Comparison of ENCODE assay signal across 29 cellular contexts in genomic region chr1:201690528-201690927, GRCh38.
DNase-seq lines count a peak whose midpoint lies in the region; ATAC-seq, FAIRE-seq and TF ChIP-seq lines count a peak whose summit lies in the region.
"Had no signal": no experiment of that assay in that cellular context is flagged by ENCODE, and none has a peak within 500 bp of the region (broad histone marks: within the 10 kb centered on the region; RNA-seq: fewer than 3 reads in every experiment).

No MANE protein-coding gene starts in this region.

- no peak for ATAC-seq in K562
- ATAC-seq in left colon, result no peak
- no peak for ATAC-seq in effector memory CD8-positive, alpha-beta T cell (replicated peaks)
- ATAC-seq in HG02852 (IDR thresholded peaks at IDR 0.05; ENCODE audit: unreplicated experiment), result no peak
- ATAC-seq: GM12878 had no signal

- H3K79me2 ChIP-seq in K562 (ENCODE audit: control insufficient read depth, insufficient read depth, low read length) (no peaks in the 10 kb centered on the region), osteoblast (ENCODE audit: insufficient read depth, low read length) (peaks cover 97% of the 10 kb centered on the region)

- no peak overlapping the region for H3K4me3 Mint-ChIP-seq in brain
- peak overlapping the region; percentile 31 for H3K4me3 Mint-ChIP-seq in endothelial cell (ENCODE audit: unreplicated experiment)
- no peak overlapping the region for H3K4me3 Mint-ChIP-seq in effector memory CD8-positive, alpha-beta T cell
- H3K4me3 Mint-ChIP-seq: CD14-positive monocyte; CD4-positive, alpha-beta memory T cell; CD8-positive, alpha-beta memory T cell had no signal

- H3K4me1 Mint-ChIP-seq in brain (peaks cover 41% of the 10 kb centered on the region), endothelial cell (ENCODE audit: unreplicated experiment) (peaks cover 17% of the 10 kb centered on the region)
- H3K4me1 Mint-ChIP-seq in effector memory CD8-positive, alpha-beta T cell (ENCODE audit: low read depth in 2 of 2), result no peaks in the 10 kb centered on the region
- H3K4me1 Mint-ChIP-seq: CD4-positive, alpha-beta memory T cell; CD4-positive, CD25-positive, alpha-beta regulatory T cell; CD8-positive, alpha-beta memory T cell had no signal

- H3K36me3 ChIP-seq in K562 (ENCODE audit: control insufficient read depth, insufficient read depth, low read length) (no peaks in the 10 kb centered on the region), osteoblast (ENCODE audit: insufficient read depth, low read length) (peaks cover 11% of the 10 kb centered on the region), brain microvascular endothelial cell (replicated peaks) (peaks cover 31% of the 10 kb centered on the region)
- H3K36me3 ChIP-seq: BE2C had no signal

- CTCF ChIA-PET in K562 (lab: Yijun Ruan, JAX; ENCODE audit: low intra/inter-chr PET ratio), result no interaction called here

- H3K9me3 ChIP-seq in K562 (replicated peaks; ENCODE audit: control insufficient read depth, insufficient read depth, low read depth, low read length) (no peaks in the 10 kb centered on the region), osteoblast (ENCODE audit: low read depth, low read length) (no peaks in the 10 kb centered on the region)
- H3K9me3 ChIP-seq: BE2C, BLaER1 had no signal

- H3K27me3 Mint-ChIP-seq in brain (peaks cover 2% of the 10 kb centered on the region), endothelial cell (ENCODE audit: unreplicated experiment) (peaks cover 2% of the 10 kb centered on the region)
- H3K27me3 Mint-ChIP-seq in effector memory CD8-positive, alpha-beta T cell, result peaks cover 15 to 16% of the 10 kb centered on the region in 2 donors
- H3K27me3 Mint-ChIP-seq: CD4-positive, CD25-positive, alpha-beta regulatory T cell had no signal

- H3K27ac Mint-ChIP-seq in brain (peak overlapping the region in 3 of 5 experiments; percentile 6 to 48 (median 46)), endothelial cell (ENCODE audit: unreplicated experiment) (no peak overlapping the region)
- no peak overlapping the region for H3K27ac Mint-ChIP-seq in effector memory CD8-positive, alpha-beta T cell
- H3K27ac Mint-ChIP-seq: CD4-positive, CD25-positive, alpha-beta regulatory T cell; CD8-positive, alpha-beta memory T cell had no signal

- DNase-seq in K562 (ENCODE audit: extremely low read depth in 1 of 4, low spot score in 3 of 4), result no peak
- no peak for DNase-seq in endothelial cell (ENCODE audit: low spot score)
- DNase-seq in osteoblast (ENCODE audit: insufficient read length, low spot score, missing footprints), result peak; percentile 51
- no peak for DNase-seq in left colon
- DNase-seq in brain microvascular endothelial cell, result no peak
- DNase-seq in effector memory CD8-positive, alpha-beta T cell, result no peak
- DNase-seq: 8988T; ACHN; BE2C; C1 segment of cervical spinal cord; CD4-positive, alpha-beta memory T cell; CD4-positive, CD25-positive, alpha-beta regulatory T cell; CD8-positive, alpha-beta memory T cell; COR-L47; DMS 273 treated with DMSO at 0.1 percent for 48 hours; DMS153; DMS53; DMS79; DND-41; EL; GDM1 had no signal

- H3K27ac ChIP-seq in K562 (ENCODE audit: extremely low read depth, low read depth, low read length), result no peak overlapping the region
- no peak overlapping the region for H3K27ac ChIP-seq in osteoblast (ENCODE audit: low read depth, low read length)
- H3K27ac ChIP-seq in brain microvascular endothelial cell, result no peak overlapping the region
- H3K27ac ChIP-seq: BLaER1 had no signal

- no peak for TF ChIP-seq RAD21 in K562 (CRISPR knock-in tag; conservative IDR thresholded peaks at IDR 0.05 in 1 of 2, IDR thresholded peaks at IDR 0.05 in 1 of 2)

- H3K4me2 ChIP-seq in K562 (ENCODE audit: insufficient read depth, low read length), result no peak overlapping the region
- no peak overlapping the region for H3K4me2 ChIP-seq in osteoblast (ENCODE audit: insufficient read depth, low read length)
- H3K4me2 ChIP-seq: BLaER1 had no signal

- 0 out of 2 replicates have a peak, but pooled peaks cover 6% of the 10 kb centered on the region for H4K20me1 ChIP-seq in K562 (replicated peaks; ENCODE audit: control insufficient read depth, insufficient read depth, low read length)
- H4K20me1 ChIP-seq in osteoblast (ENCODE audit: insufficient read depth, low read length), result peaks cover 80% of the 10 kb centered on the region

- TF ChIP-seq CTCF in K562 (IDR thresholded peaks at IDR 0.05 in 2 of 3, conservative IDR thresholded peaks at IDR 0.05 in 1 of 3; ENCODE audit: insufficient read depth in 2 of 3, low read depth in 1 of 3, low read length in 3 of 3), result no peak
- no peak for TF ChIP-seq CTCF in brain (conservative IDR thresholded peaks at IDR 0.05)
- no peak for TF ChIP-seq CTCF in endothelial cell (IDR thresholded peaks at IDR 0.05; ENCODE audit: unreplicated experiment)
- no peak for TF ChIP-seq CTCF in osteoblast (IDR thresholded peaks at IDR 0.05; ENCODE audit: extremely low read depth, low read depth, low read length)
- TF ChIP-seq CTCF in brain microvascular endothelial cell (IDR thresholded peaks at IDR 0.05; ENCODE audit: low read depth, low read length, missing control alignments), result no peak

- FAIRE-seq in K562 (lab: Jason Lieb, UNC), result no peak
- FAIRE-seq: A204.1, GM12878, GM12892, GM18507 had no signal

- H3K4me3 ChIP-seq in K562 (no peak overlapping the region), osteoblast (ENCODE audit: insufficient read depth, low read length) (no peak overlapping the region), brain microvascular endothelial cell (ENCODE audit: low read depth, low read length) (no peak overlapping the region)
- H3K4me3 ChIP-seq: BLaER1, GM12878 had no signal

- H3K36me3 Mint-ChIP-seq in brain (no peaks in the 10 kb centered on the region), endothelial cell (ENCODE audit: low read depth, unreplicated experiment) (peaks cover 10% of the 10 kb centered on the region)
- H3K36me3 Mint-ChIP-seq in effector memory CD8-positive, alpha-beta T cell (ENCODE audit: insufficient read depth), result no peaks in the 10 kb centered on the region
- H3K36me3 Mint-ChIP-seq: CD14-positive monocyte; CD4-positive, alpha-beta memory T cell; CD4-positive, CD25-positive, alpha-beta regulatory T cell; CD8-positive, alpha-beta memory T cell had no signal

- WGBS in K562 (ENCODE audit: insufficient coverage, low coverage, missing lambda C conversion rate), result 26% methylated on average over 10 of the region's 10 CpGs

- H2AFZ ChIP-seq in K562 (ENCODE audit: low read depth, low read length), result no peak overlapping the region
- no peak overlapping the region for H2AFZ ChIP-seq in osteoblast (ENCODE audit: low read length)

- in situ Hi-C loops in K562 (cut with MboI) (no loop called here), brain microvascular endothelial cell (cut with HindIII; ENCODE audit: low pct_ligation_motif_present, low sequenced_read_pairs) (no loop called here)

- no TSS peak for BruUV-seq in K562 (replicated peaks; lab: Mats Ljungman, UMichigan)

- peaks cover 0 to 8% of the 10 kb centered on the region in 2 experiments; a peak in 3 of 5 replicates for H3K27me3 ChIP-seq in K562 (ENCODE audit: control insufficient read depth in 2 of 2, insufficient read depth in 2 of 2, low read length in 2 of 2)
- H3K27me3 ChIP-seq in osteoblast (ENCODE audit: insufficient read depth, low read length), result no peaks in the 10 kb centered on the region
- no peaks in the 10 kb centered on the region for H3K27me3 ChIP-seq in brain microvascular endothelial cell (replicated peaks)
- H3K27me3 ChIP-seq: BE2C, BLaER1 had no signal

- peaks cover 3% of the 10 kb centered on the region for H3K9me1 ChIP-seq in K562 (ENCODE audit: control insufficient read depth, insufficient read depth, low read length)

- intact Hi-C loops in K562 (cut with micrococcal nuclease), result no loop called here
- intact Hi-C loops in left colon (cut with DNase I, micrococcal nuclease), result no loop called here

- H3K4me1 ChIP-seq in K562 (replicated peaks in 1 of 2; ENCODE audit: control insufficient read depth in 2 of 2, insufficient read depth in 2 of 2, low read length in 2 of 2), result no peaks in the 10 kb centered on the region; a peak in 1 of 5 replicates
- H3K4me1 ChIP-seq in osteoblast (ENCODE audit: insufficient read depth, low read length), result peaks cover 40% of the 10 kb centered on the region

- no peak for TF ChIP-seq POLR2A in K562 (conservative IDR thresholded peaks at IDR 0.05)

- POLR2A ChIA-PET in K562 (lab: Yijun Ruan, JAX), result interaction anchor here (0.6 kb wide), 1 partner anchor 117 kb away, joined by 4 read pairs; no protein-coding TSS in a partner anchor

- TF ChIP-seq EP300 in K562 (IDR thresholded peaks at IDR 0.05; ENCODE audit: low read length), result no peak

- no peak overlapping the region for H3K9ac ChIP-seq in K562 (ENCODE audit: insufficient read depth in 1 of 2, low read depth in 2 of 2, low read length in 2 of 2)
- H3K9ac ChIP-seq: BLaER1 had no signal

- H3K9me3 Mint-ChIP-seq in brain (no peaks in the 10 kb centered on the region), endothelial cell (ENCODE audit: unreplicated experiment) (no peaks in the 10 kb centered on the region)
- no peaks in the 10 kb centered on the region for H3K9me3 Mint-ChIP-seq in effector memory CD8-positive, alpha-beta T cell
- H3K9me3 Mint-ChIP-seq: CD8-positive, alpha-beta memory T cell had no signal

TF ChIP-seq in K562, 482 proteins besides CTCF, POLR2A, EP300 and RAD21:
- TF ChIP-seq SP2 (IDR thresholded peaks at IDR 0.05; ENCODE audit: extremely low read depth, low read depth, low read length, poor library complexity, severe bottlenecking), result no peak
- peak; percentile 99 for TF ChIP-seq ZBTB9 (CRISPR knock-in tag; IDR thresholded peaks at IDR 0.05)
- no peak for TF ChIP-seq ELK3 (CRISPR knock-in tag; IDR thresholded peaks at IDR 0.05)
- TF ChIP-seq NONO (IDR thresholded peaks at IDR 0.05; ENCODE audit: low read depth in 2 of 2, low read length in 1 of 2), result no peak

Comparison
In these comparisons a context has a peak if more than half of its experiments do, and no peak if none do; other contexts are left out.
1. H3K27ac Mint-ChIP-seq: peak in brain (3 of 5); none in endothelial cell (single experiment) and effector memory CD8-positive, alpha-beta T cell (0 of 2).